8 cellular contexts compared by ENCODE assay signal in genomic region chr1:53837924-53838653, GRCh38. TPM values are rescaled to one million over a fixed set of nuclear protein-coding genes. Genes with fewer than 3 reads are reported as not detected.
DNase-seq lines count a peak whose midpoint lies in the region; ATAC-seq and TF ChIP-seq lines count a peak whose summit lies in the region.

A gene with protein sequence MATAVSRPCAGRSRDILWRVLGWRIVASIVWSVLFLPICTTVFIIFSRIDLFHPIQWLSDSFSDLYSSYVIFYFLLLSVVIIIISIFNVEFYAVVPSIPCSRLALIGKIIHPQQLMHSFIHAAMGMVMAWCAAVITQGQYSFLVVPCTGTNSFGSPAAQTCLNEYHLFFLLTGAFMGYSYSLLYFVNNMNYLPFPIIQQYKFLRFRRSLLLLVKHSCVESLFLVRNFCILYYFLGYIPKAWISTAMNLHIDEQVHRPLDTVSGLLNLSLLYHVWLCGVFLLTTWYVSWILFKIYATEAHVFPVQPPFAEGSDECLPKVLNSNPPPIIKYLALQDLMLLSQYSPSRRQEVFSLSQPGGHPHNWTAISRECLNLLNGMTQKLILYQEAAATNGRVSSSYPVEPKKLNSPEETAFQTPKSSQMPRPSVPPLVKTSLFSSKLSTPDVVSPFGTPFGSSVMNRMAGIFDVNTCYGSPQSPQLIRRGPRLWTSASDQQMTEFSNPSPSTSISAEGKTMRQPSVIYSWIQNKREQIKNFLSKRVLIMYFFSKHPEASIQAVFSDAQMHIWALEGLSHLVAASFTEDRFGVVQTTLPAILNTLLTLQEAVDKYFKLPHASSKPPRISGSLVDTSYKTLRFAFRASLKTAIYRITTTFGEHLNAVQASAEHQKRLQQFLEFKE (minus strand): TSS chr1:53838296. CDS start chr1:53838261, 35 bp downstream.

- DNase-seq in NCI-H774 (lab: John Stamatoyannopoulos, UW) (peak; percentile 97), left lung (peak; percentile 92 to 96)
- DNase-seq in activated CD4-positive, alpha-beta T cell treated with anti-CD3 and anti-CD28 coated beads, Interleukin-2, amount 50 U/mL, for 4 hours, result peak; percentile 82 to 86
- DNase-seq in stimulated activated CD4-positive, alpha-beta T cell treated with anti-CD3 and anti-CD28 coated beads, Interleukin-2, amount 100 ng/mL, for 48 hours, result peak; percentile 73 to 75

- peak within 1 kb of the TSS; percentile 74 to 95 for H3K4me3 ChIP-seq in left lung

- H3K4me3 Mint-ChIP-seq in dendritic cell treated with granulocyte-macrophage colony-stimulating factor and Interleukin-4, amounts not matched to agents 40 ng/mL and 50 ng/mL, for 4 days, result peak within 1 kb of the TSS; percentile 98

- ATAC-seq in GM19395 (IDR thresholded peaks at IDR 0.05; ENCODE audit: unreplicated experiment), result peak; percentile 87
- ATAC-seq in HG03565 (IDR thresholded peaks at IDR 0.05; ENCODE audit: unreplicated experiment), result peak; percentile 78
- peak; percentile 98 for ATAC-seq in left lung

- intact Hi-C loops in dendritic cell treated with granulocyte-macrophage colony-stimulating factor and Interleukin-4, amounts not matched to agents 40 ng/mL and 50 ng/mL, for 4 days (cut with micrococcal nuclease), result loop anchor here (1.0 to 2.0 kb wide), 2 partner anchors 51 to 108 kb away; partner anchors contain the start of genes LRRC42 and YIPF1
- intact Hi-C loops in left lung (cut with DNase I), result no loop called here

- peaks cover 0 to 13% of the 10 kb centered on the region in 2 donors for H3K9me3 ChIP-seq in left lung

- H3K4me1 Mint-ChIP-seq in dendritic cell treated with granulocyte-macrophage colony-stimulating factor and Interleukin-4, amounts not matched to agents 40 ng/mL and 50 ng/mL, for 4 days (ENCODE audit: low read depth), result peaks cover 8% of the 10 kb centered on the region

- H3K9me3 Mint-ChIP-seq in dendritic cell treated with granulocyte-macrophage colony-stimulating factor and Interleukin-4, amounts not matched to agents 40 ng/mL and 50 ng/mL, for 4 days, result peaks cover 6% of the 10 kb centered on the region

- peaks cover 0 to 11% of the 10 kb centered on the region in 2 donors for H3K4me1 ChIP-seq in left lung

- H3K27ac ChIP-seq in C4-2B (peak within 1 kb of the TSS; percentile 89), left lung (peak within 1 kb of the TSS; percentile 95 to 98)

- peak within 1 kb of the TSS; percentile 100 for H3K27ac Mint-ChIP-seq in dendritic cell treated with granulocyte-macrophage colony-stimulating factor and Interleukin-4, amounts not matched to agents 40 ng/mL and 50 ng/mL, for 4 days

- TF ChIP-seq CTCF in C4-2B (conservative IDR thresholded peaks at IDR 0.05) (no peak; the same call in 1 of the 2 replicates), left lung (IDR thresholded peaks at IDR 0.05) (no peak)

- no peaks in the 10 kb centered on the region for H3K27me3 Mint-ChIP-seq in dendritic cell treated with granulocyte-macrophage colony-stimulating factor and Interleukin-4, amounts not matched to agents 40 ng/mL and 50 ng/mL, for 4 days

- no peaks in the 10 kb centered on the region for H3K36me3 ChIP-seq in left lung

- H3K36me3 Mint-ChIP-seq in dendritic cell treated with granulocyte-macrophage colony-stimulating factor and Interleukin-4, amounts not matched to agents 40 ng/mL and 50 ng/mL, for 4 days (ENCODE audit: low read depth), result peaks cover 10% of the 10 kb centered on the region

- H3K27me3 ChIP-seq in left lung, result no peaks in the 10 kb centered on the region

RNA-seq across cellular contexts. Expression of the gene that starts here (rescaled TPM):
- 10 to 100 TPM in 1 of 2 donors, 1 to 10 TPM in 1; 9.1 to 15.6 TPM for total RNA-seq in left lung

Comparison
In these comparisons a context has a peak if more than half of its experiments do, and no peak if none do; other contexts are left out.
1. Peak in every context shown above with its lines: DNase-seq, ATAC-seq, H3K4me3 ChIP-seq and H3K27ac ChIP-seq.